ENCODE assay signal across 8 cellular contexts in genomic region chr1:18701183-18701582, GRCh38.
"Had no signal": no experiment of that assay in that cellular context is flagged by ENCODE, and none has a peak within 500 bp of the region (broad histone marks: within the 10 kb centered on the region; RNA-seq: fewer than 3 reads in every experiment).

No MANE protein-coding gene starts in this region.

- DNase-seq: GM23248, GOT3, H9, HCEC 1CT, HFFc6, KG1 had no signal

- FAIRE-seq: H54, HepG2 had no signal

- H3K4me3 ChIP-seq: GM23248 had no signal

- H3K27ac ChIP-seq: GM23248 had no signal

- H2AFZ ChIP-seq: GM23248 had no signal

- H3K9ac ChIP-seq: GM23248 had no signal

- ATAC-seq: HepG2 had no signal
